ENCODE assay signal across 19 cellular contexts in the genomic region with DNA sequence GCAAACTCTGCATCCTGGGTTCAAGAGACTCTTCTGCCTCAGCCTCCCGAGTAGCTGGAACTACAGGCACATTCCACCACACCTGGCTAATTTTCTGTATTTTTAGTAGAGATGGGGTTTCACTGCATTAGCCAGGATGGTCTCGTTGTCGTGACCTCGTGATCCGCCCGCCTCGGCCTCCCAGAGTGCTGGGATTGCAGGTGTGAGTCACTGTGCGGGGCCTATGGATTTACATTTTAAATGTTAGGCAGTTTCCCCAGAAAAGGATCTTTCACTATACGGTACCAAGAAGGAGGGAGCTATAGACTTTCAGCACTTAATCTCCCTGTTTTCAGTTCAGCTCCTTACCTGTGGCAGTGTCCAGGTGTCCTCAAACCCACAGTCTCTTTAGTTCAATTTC.
"Had no signal": no experiment of that assay in that cellular context is flagged by ENCODE, and none has a peak within 500 bp of the region (broad histone marks: within the 10 kb centered on the region; RNA-seq: fewer than 3 reads in every experiment).

No MANE protein-coding gene starts in this region.

- H3K27ac ChIP-seq: ascending aorta, coronary artery, parathyroid adenoma, upper lobe of left lung had no signal

- H3K9me3 Mint-ChIP-seq: activated T-cell treated with anti-CD3 and anti-CD28 coated beads, Interleukin-2, amount 50 U/mL, for 72 hours; central memory CD8-positive, alpha-beta T cell; naive thymus-derived CD4-positive, alpha-beta T cell; T-cell had no signal

- H3K27me3 ChIP-seq: ascending aorta, heart right ventricle, testis, upper lobe of left lung had no signal

- H3K9me3 ChIP-seq: ascending aorta, heart right ventricle, testis, upper lobe of left lung had no signal

- H3K4me1 ChIP-seq: ascending aorta, parathyroid adenoma, upper lobe of left lung had no signal

- H3K4me3 ChIP-seq: ascending aorta, coronary artery, heart right ventricle, smooth muscle cell, testis, upper lobe of left lung had no signal

- H3K4me3 Mint-ChIP-seq: activated T-cell treated with anti-CD3 and anti-CD28 coated beads, Interleukin-2, amount 50 U/mL, for 72 hours; central memory CD8-positive, alpha-beta T cell; naive thymus-derived CD4-positive, alpha-beta T cell; T-cell had no signal

- H3K27me3 Mint-ChIP-seq: central memory CD8-positive, alpha-beta T cell; naive thymus-derived CD4-positive, alpha-beta T cell; T-cell had no signal

- H3K4me1 Mint-ChIP-seq: central memory CD8-positive, alpha-beta T cell; T-cell had no signal

- DNase-seq: activated CD4-positive, alpha-beta T cell treated with anti-CD3 and anti-CD28 coated beads, Interleukin-2, amount 50 U/mL, for 1 hour; activated CD8-positive, alpha-beta memory T cell treated with anti-CD3 and anti-CD28 coated beads, Interleukin-2, amount 50 U/mL, for 4 hours; activated effector memory CD4-positive, alpha-beta T cell treated with anti-CD3 and anti-CD28 coated beads, Interleukin-2, amount 50 U/mL, for 16 hours; activated naive CD4-positive, alpha-beta T cell treated with anti-CD3 and anti-CD28 coated beads, Interleukin-2, amount 50 U/mL, for 16 hours; activated T-cell treated with anti-CD3 and anti-CD28 coated beads, Interleukin-2, amount 50 U/mL, for 72 hours; heart right ventricle; mesenchymal stem cell; naive thymus-derived CD4-positive, alpha-beta T cell; stimulated activated CD4-positive, alpha-beta T cell treated with anti-CD3 and anti-CD28 coated beads, Interleukin-4, amount 100 ng/mL, for 1 hour; T-cell; testis had no signal

- ATAC-seq: activated T-cell treated with anti-CD3 and anti-CD28 coated beads, Interleukin-2, amount 50 U/mL, for 72 hours; esophagus mucosa; heart right ventricle; naive thymus-derived CD4-positive, alpha-beta T cell; sciatic nerve; T-cell had no signal
